Comparison of ENCODE assay signal across 8 cellular contexts in the genomic region with DNA sequence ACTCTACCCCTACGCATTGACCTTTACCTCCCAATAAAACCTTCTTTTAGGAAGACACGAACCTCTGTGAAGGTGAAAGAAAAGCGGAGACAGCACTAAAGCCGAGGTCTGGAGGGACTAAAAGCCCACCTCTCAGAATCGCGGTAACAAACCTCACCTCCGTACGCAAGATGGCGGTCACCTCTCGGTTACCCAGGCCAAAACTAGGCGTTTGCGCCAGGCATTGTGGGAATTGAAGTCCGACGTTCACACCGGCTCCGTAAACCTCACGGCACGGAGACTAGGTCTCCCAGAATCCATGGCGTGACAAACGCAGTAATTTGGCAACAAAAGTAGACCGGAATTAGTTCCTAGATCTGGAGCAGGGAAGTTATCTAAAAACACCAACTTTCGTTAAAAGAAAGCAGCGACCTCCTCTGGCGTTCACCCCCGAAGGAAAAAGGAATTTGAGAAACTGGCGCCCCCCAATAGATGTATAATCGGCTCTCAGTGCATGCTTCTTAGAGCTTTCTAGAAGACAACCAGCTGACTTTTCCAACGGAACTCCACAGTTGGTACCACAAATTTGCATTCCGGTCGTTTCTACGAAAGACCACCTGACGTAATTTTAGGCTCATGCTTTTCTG. TPM values are rescaled to one million over a fixed set of nuclear protein-coding genes. Genes with fewer than 3 reads are reported as not detected.
DNase-seq lines count a peak whose midpoint lies in the region; ATAC-seq and TF ChIP-seq lines count a peak whose summit lies in the region.

TSS of gene N4BP2L2 (minus strand) at position 175 of the 626 bp plus-strand sequence. CDS start 1,768 bp downstream, outside the sequence.

- H3K36me3 Mint-ChIP-seq in T-helper 17 cell (ENCODE audit: low read depth) (peaks cover 12% of the 10 kb centered on the region), progenitor cell of endocrine pancreas (ENCODE audit: insufficient read depth) (peaks cover 23% of the 10 kb centered on the region)

- no peaks in the 10 kb centered on the region for H3K27me3 ChIP-seq in left ventricle myocardium inferior (ENCODE audit: low read depth)

- DNase-seq in NCI-H1694 treated with DMSO at 0.1 percent for 48 hours (lab: John Stamatoyannopoulos, UW) (peak; percentile 92), T-helper 17 cell (peak; percentile 70 to 83 (median 80)), amygdala (lab: John Stamatoyannopoulos, UW) (peak; percentile 33 to 98 (median 91)), left ventricle myocardium inferior (peak; percentile 90), progenitor cell of endocrine pancreas (ENCODE audit: low spot score, unreplicated experiment) (peak; percentile 76), ureter (ENCODE audit: low spot score) (peak; percentile 96)

- no peaks in the 10 kb centered on the region for H3K9me3 ChIP-seq in T-helper 17 cell (ENCODE audit: control insufficient read depth, low read length, poor library complexity, severe bottlenecking)
- no peaks in the 10 kb centered on the region for H3K9me3 ChIP-seq in left ventricle myocardium inferior (replicated peaks)

- H3K27ac ChIP-seq in left ventricle myocardium inferior (replicated peaks): peak within 1 kb of the TSS; percentile 95

- H3K36me3 ChIP-seq in left ventricle myocardium inferior: peaks cover 23% of the 10 kb centered on the region

- ATAC-seq in GM18498 (IDR thresholded peaks at IDR 0.05; ENCODE audit: unreplicated experiment) (peak; percentile 98), HG02938 (IDR thresholded peaks at IDR 0.05; ENCODE audit: unreplicated experiment) (peak; percentile 96), T-helper 17 cell (peak; percentile 96)

- TF ChIP-seq CTCF in left ventricle myocardium inferior (IDR thresholded peaks at IDR 0.05; ENCODE audit: borderline replicate concordance) (peak; percentile 53), progenitor cell of endocrine pancreas (IDR thresholded peaks at IDR 0.05; ENCODE audit: unreplicated experiment) (no peak)

- intact Hi-C loops in left ventricle myocardium inferior (cut with micrococcal nuclease): loop anchor here (10.0 kb wide), 1 partner anchor 114 kb away; the partner anchor contains the start of gene N4BP2L1

- peak within 1 kb of the TSS; percentile 80 for H3K4me3 ChIP-seq in left ventricle myocardium inferior

- H3K4me3 Mint-ChIP-seq in T-helper 17 cell (peak within 1 kb of the TSS; percentile 99), progenitor cell of endocrine pancreas (ENCODE audit: low read depth) (peak within 1 kb of the TSS; percentile 96)

- H3K4me1 Mint-ChIP-seq in T-helper 17 cell: peaks cover 41% of the 10 kb centered on the region
- H3K4me1 Mint-ChIP-seq in progenitor cell of endocrine pancreas (ENCODE audit: low read depth): peaks cover 20% of the 10 kb centered on the region

- H3K9me3 Mint-ChIP-seq in progenitor cell of endocrine pancreas (ENCODE audit: low read depth): peaks cover 5% of the 10 kb centered on the region

- H3K4me1 ChIP-seq in left ventricle myocardium inferior: peaks cover 54% of the 10 kb centered on the region

- H3K27me3 Mint-ChIP-seq in T-helper 17 cell (peaks cover 9% of the 10 kb centered on the region), progenitor cell of endocrine pancreas (no peaks in the 10 kb centered on the region)

- peak within 1 kb of the TSS; percentile 99 for H3K27ac Mint-ChIP-seq in T-helper 17 cell
- peak within 1 kb of the TSS; percentile 99 for H3K27ac Mint-ChIP-seq in progenitor cell of endocrine pancreas

RNA-seq across cellular contexts. Expression of gene N4BP2L2, which starts in this region (rescaled TPM):
- total RNA-seq in T-helper 17 cell (100 to 1,000 TPM; 185 to 205 TPM), left ventricle myocardium inferior (131 TPM), progenitor cell of endocrine pancreas (155 TPM in 2 replicates), ureter (245 TPM)

Comparison
In these comparisons a context has a peak if more than half of its experiments do, and no peak if none do; other contexts are left out.
1. Peak in every context shown above with its lines: DNase-seq, ATAC-seq, H3K4me3 ChIP-seq and H3K27ac ChIP-seq.